9 cellular contexts compared by ENCODE assay signal in the genomic region with DNA sequence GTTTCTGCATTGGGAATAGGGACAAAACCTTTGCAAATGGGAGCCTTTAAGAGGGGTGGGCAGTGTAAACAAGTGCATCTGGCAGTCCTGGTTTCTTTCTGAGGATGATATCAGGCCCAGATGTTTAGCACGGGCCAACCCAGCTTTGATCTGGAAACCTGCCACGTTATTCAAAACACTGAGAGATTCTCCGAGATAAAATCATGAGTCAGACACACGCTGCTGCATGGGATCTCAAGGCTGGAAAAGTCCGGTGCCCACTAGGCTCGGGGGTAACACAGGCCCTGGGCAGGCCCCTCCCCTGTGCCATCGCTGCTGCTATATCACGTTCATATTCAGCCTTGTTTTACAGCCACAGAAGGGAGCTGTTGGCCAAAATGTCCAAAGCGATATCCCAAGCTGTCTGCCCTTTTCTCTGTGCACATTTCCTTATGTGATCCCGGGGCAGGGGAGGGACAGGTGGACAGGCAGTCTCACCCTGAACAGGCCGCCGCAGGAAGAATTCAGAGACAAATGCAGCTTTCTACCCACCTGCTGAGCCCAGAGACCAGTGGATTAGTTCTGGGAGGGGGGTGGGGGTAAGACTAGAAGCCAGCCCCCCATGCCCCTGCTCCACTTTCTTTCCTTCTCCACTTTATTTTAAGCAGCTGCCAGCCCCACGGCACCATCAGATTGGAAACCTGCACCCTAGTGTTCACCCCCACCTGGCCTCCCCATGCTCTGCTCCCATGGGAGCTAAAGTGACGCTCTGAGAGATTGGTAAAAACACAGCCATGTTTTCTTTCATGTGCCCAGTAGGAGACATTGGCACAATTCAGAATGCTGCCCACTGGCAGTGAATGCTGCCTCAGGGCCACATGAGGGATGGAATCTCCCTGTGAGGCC.
DNase-seq lines count a peak whose midpoint lies in the region; TF ChIP-seq lines count a peak whose summit lies in the region.
"Had no signal": no experiment of that assay in that cellular context is flagged by ENCODE, and none has a peak within 500 bp of the region (broad histone marks: within the 10 kb centered on the region; RNA-seq: fewer than 3 reads in every experiment).

No MANE protein-coding gene starts in this region.

- H3K27me3 ChIP-seq in mesenchymal stem cell (ENCODE audit: control insufficient read depth in 1 of 2, insufficient read depth in 1 of 2, low read length in 2 of 2) (peaks cover 31 to 36% of the 10 kb centered on the region in 2 experiments), Caco-2 (replicated peaks; ENCODE audit: control insufficient read depth, insufficient read depth, low read length) (no peaks in the 10 kb centered on the region)

- no peak overlapping the region for H2AFZ ChIP-seq in mesenchymal stem cell (ENCODE audit: low read depth, low read length)

- POLR2A ChIA-PET in Caco-2 (lab: Charles Lee), result no interaction called here

- H3K14ac ChIP-seq in mesenchymal stem cell (ENCODE audit: low read length in 2 of 2), result no peak overlapping the region

- no peak overlapping the region for H3K18ac ChIP-seq in mesenchymal stem cell (ENCODE audit: low read depth in 1 of 2, low read length in 2 of 2)

- no peak overlapping the region for H4K91ac ChIP-seq in mesenchymal stem cell (ENCODE audit: low read length)

- intact Hi-C loops in Caco-2 (cut with micrococcal nuclease; ENCODE audit: unreplicated experiment), result no loop called here

- TF ChIP-seq CTCF in AG09319 (IDR thresholded peaks at IDR 0.05; ENCODE audit: low read depth, low read length) (no peak), Caco-2 (IDR thresholded peaks at IDR 0.05; ENCODE audit: insufficient read depth in 1 of 2, low read depth in 1 of 2, low read length in 1 of 2, severe bottlenecking in 1 of 2, unreplicated experiment in 1 of 2) (no peak)

- no peak overlapping the region for H3K27ac Mint-ChIP-seq in Caco-2 (ENCODE audit: unreplicated experiment)

- no peaks in the 10 kb centered on the region for H3K4me1 Mint-ChIP-seq in Caco-2 (ENCODE audit: low read depth, unreplicated experiment)

- H3K4me3 ChIP-seq in mesenchymal stem cell (ENCODE audit: insufficient read depth in 1 of 2, low read depth in 1 of 2, low read length in 2 of 2), result peak overlapping the region in 1 of 2 experiments; percentile 28
- no peak overlapping the region for H3K4me3 ChIP-seq in Caco-2 (ENCODE audit: low read depth, low read length)

- H2AK5ac ChIP-seq in mesenchymal stem cell (ENCODE audit: low read length, severe bottlenecking), result no peak overlapping the region

- no peak overlapping the region for H2BK5ac ChIP-seq in mesenchymal stem cell (ENCODE audit: low read depth, low read length, poor library complexity, severe bottlenecking)

- H3K9ac ChIP-seq in mesenchymal stem cell (ENCODE audit: low read length), result peak overlapping the region; percentile 46

- H3K4me2 ChIP-seq in mesenchymal stem cell (ENCODE audit: low read length, poor library complexity, severe bottlenecking), result no peak overlapping the region

- H2BK12ac ChIP-seq in mesenchymal stem cell (ENCODE audit: low read length in 2 of 2), result no peak overlapping the region

- no peak overlapping the region for H3K23ac ChIP-seq in mesenchymal stem cell (ENCODE audit: low read length in 2 of 2)

- CTCF ChIA-PET in Caco-2 (lab: Charles Lee), result interaction anchor here (1.0 kb wide), 1 partner anchor 34 kb away, joined by 5 read pairs; no protein-coding TSS in a partner anchor

- H3K36me3 ChIP-seq in mesenchymal stem cell (ENCODE audit: control insufficient read depth in 1 of 2, insufficient read depth in 2 of 2, low read depth in 1 of 2, low read length in 2 of 2) (no peaks in the 10 kb centered on the region), Caco-2 (ENCODE audit: control insufficient read depth, insufficient read depth, low read length) (no peaks in the 10 kb centered on the region)

- DNase-seq in AG09319 (ENCODE audit: extremely low read depth, low read depth), result peak; percentile 44
- DNase-seq in NCI-H2029 treated with DMSO at 0.1 percent for 48 hours (lab: John Stamatoyannopoulos, UW), result peak; percentile 58
- DNase-seq in dermis blood vessel endothelial cell, result peak; percentile 84
- peak; percentile 65 for DNase-seq in mesenchymal stem cell
- no peak for DNase-seq in Caco-2
- no peak for DNase-seq in CD1c-positive myeloid dendritic cell (ENCODE audit: extremely low spot score)
- no peak for DNase-seq in activated gamma-delta T cell treated with Interleukin-2 at 50 U/mL for 16 hours
- DNase-seq in GM19238 (ENCODE audit: insufficient read length, low spot score), result no peak
- DNase-seq: cortex of kidney had no signal

- H3K36me3 Mint-ChIP-seq in Caco-2 (ENCODE audit: insufficient read depth, unreplicated experiment), result no peaks in the 10 kb centered on the region

- H2BK15ac ChIP-seq in mesenchymal stem cell (ENCODE audit: low read depth, poor library complexity, severe bottlenecking), result no peak overlapping the region

- BruUV-seq in Caco-2 (replicated peaks; lab: Mats Ljungman, UMichigan), result no TSS peak

- no peaks in the 10 kb centered on the region for H3K27me3 Mint-ChIP-seq in Caco-2 (ENCODE audit: insufficient read depth, unreplicated experiment)

- no peak overlapping the region for H3K27ac ChIP-seq in mesenchymal stem cell (ENCODE audit: low read length, poor library complexity, severe bottlenecking)

- 44% methylated on average over 11 of the region's 14 CpGs for WGBS in mesenchymal stem cell

- H3K9me3 ChIP-seq in mesenchymal stem cell (ENCODE audit: control insufficient read depth, low read length), result no peaks in the 10 kb centered on the region
- H3K9me3 ChIP-seq in Caco-2, result no peaks in the 10 kb centered on the region

- H3K4ac ChIP-seq in mesenchymal stem cell (ENCODE audit: low read depth in 1 of 2, low read length in 2 of 2), result no peak overlapping the region

- no peaks in the 10 kb centered on the region for H3K9me3 Mint-ChIP-seq in Caco-2 (ENCODE audit: unreplicated experiment)

- no peaks in the 10 kb centered on the region for H3K4me1 ChIP-seq in mesenchymal stem cell (ENCODE audit: control insufficient read depth, insufficient read depth, low read depth, low read length)
- H3K4me1 ChIP-seq in Caco-2, result 0 out of 2 replicates have a peak, but pooled peaks cover 4% of the 10 kb centered on the region

- no peak overlapping the region for H4K8ac ChIP-seq in mesenchymal stem cell (ENCODE audit: low read length)

- no peaks in the 10 kb centered on the region for H3K79me1 ChIP-seq in mesenchymal stem cell (replicated peaks; ENCODE audit: low read length, poor library complexity, severe bottlenecking)

- no peak overlapping the region for H2BK120ac ChIP-seq in mesenchymal stem cell (ENCODE audit: low read depth, low read length)

- no peak overlapping the region for H3K4me3 Mint-ChIP-seq in Caco-2 (ENCODE audit: unreplicated experiment)

Comparison
In these comparisons a context has a peak if more than half of its experiments do, and no peak if none do; other contexts are left out.
1. DNase-seq: peak in AG09319 (single experiment), NCI-H2029 treated with DMSO at 0.1 percent for 48 hours (single experiment), dermis blood vessel endothelial cell (single experiment) and mesenchymal stem cell (single experiment); none in Caco-2 (0 of 2), CD1c-positive myeloid dendritic cell (single experiment), activated gamma-delta T cell treated with Interleukin-2 at 50 U/mL for 16 hours (single experiment) and GM19238 (single experiment).